19 cellular contexts compared by ENCODE assay signal in the genomic region with DNA sequence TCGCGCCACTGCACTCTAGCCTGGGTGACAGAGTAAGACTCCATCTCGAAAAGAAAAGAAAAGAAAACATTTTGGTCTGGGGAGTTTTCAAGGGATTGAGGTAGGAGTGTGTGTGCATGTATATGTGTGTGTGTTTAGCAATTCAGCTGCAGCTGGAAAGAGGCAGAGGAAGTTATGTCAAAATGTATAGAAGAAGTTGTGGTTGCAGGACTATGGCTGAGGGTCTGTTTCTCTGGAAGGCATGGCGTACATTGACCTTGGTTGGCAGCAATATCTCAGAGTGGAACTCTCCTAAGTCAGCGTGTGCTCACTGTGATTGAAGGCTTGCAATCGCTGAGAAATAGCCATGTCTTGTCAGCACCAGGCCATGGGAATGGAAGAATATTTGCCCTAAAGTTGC.
"Had no signal": no experiment of that assay in that cellular context is flagged by ENCODE, and none has a peak within 500 bp of the region (broad histone marks: within the 10 kb centered on the region; RNA-seq: fewer than 3 reads in every experiment).

No MANE protein-coding gene starts in this region.

- H3K9me3 Mint-ChIP-seq: activated naive CD8-positive, alpha-beta T cell treated with anti-CD3 and anti-CD28 coated beads, Interleukin-2, amount 10 ng/mL, durations not matched to agents 7 days and 5 days; stimulated activated naive CD8-positive, alpha-beta T cell treated with anti-CD3 and anti-CD28 coated beads, Interleukin-15, Interleukin-2, amounts not matched to agents 100 ng/mL and 50 ng/mL, for 24 hours; type B pancreatic cell had no signal

- H3K27me3 ChIP-seq: brain microvascular endothelial cell, pancreas, sigmoid colon, spleen, suprapubic skin had no signal

- H3K27me3 Mint-ChIP-seq: stimulated activated naive CD8-positive, alpha-beta T cell treated with anti-CD3 and anti-CD28 coated beads, Interleukin-15, Interleukin-2, amounts not matched to agents 100 ng/mL and 50 ng/mL, for 24 hours had no signal

- H3K36me3 Mint-ChIP-seq: activated naive CD8-positive, alpha-beta T cell treated with anti-CD3 and anti-CD28 coated beads, Interleukin-2, amount 10 ng/mL, durations not matched to agents 7 days and 5 days; type B pancreatic cell had no signal

- H3K9me3 ChIP-seq: pancreas, sigmoid colon, spleen, suprapubic skin had no signal

- DNase-seq: activated CD4-positive, alpha-beta T cell treated with anti-CD3 and anti-CD28 coated beads for 1 hour; activated CD4-positive, alpha-beta T cell treated with anti-CD3 and anti-CD28 coated beads, Interleukin-2, amount 50 U/mL, for 4 hours; activated naive CD4-positive, alpha-beta T cell; activated naive CD8-positive, alpha-beta T cell treated with anti-CD3 and anti-CD28 coated beads, Interleukin-2, amount 10 ng/mL, durations not matched to agents 7 days and 5 days; activated T-cell treated with anti-CD3 and anti-CD28 coated beads for 4 hours; anterior cingulate cortex; brain microvascular endothelial cell; dermis blood vessel endothelial cell; foreskin melanocyte; head of caudate nucleus; left cardiac atrium; midbrain; pancreas; sigmoid colon; spleen had no signal

- H3K36me3 ChIP-seq: brain microvascular endothelial cell, pancreas, sigmoid colon, spleen, suprapubic skin had no signal

- H3K27ac Mint-ChIP-seq: activated naive CD8-positive, alpha-beta T cell treated with anti-CD3 and anti-CD28 coated beads, Interleukin-2, amount 10 ng/mL, durations not matched to agents 7 days and 5 days; stimulated activated naive CD8-positive, alpha-beta T cell treated with anti-CD3 and anti-CD28 coated beads, Interleukin-15, Interleukin-2, amounts not matched to agents 100 ng/mL and 50 ng/mL, for 24 hours; type B pancreatic cell had no signal

- H3K4me3 ChIP-seq: pancreas, sigmoid colon, spleen, suprapubic skin had no signal

- H3K4me1 ChIP-seq: pancreas, sigmoid colon, suprapubic skin had no signal

- H3K4me3 Mint-ChIP-seq: activated naive CD8-positive, alpha-beta T cell treated with anti-CD3 and anti-CD28 coated beads, Interleukin-2, amount 10 ng/mL, durations not matched to agents 7 days and 5 days; stimulated activated naive CD8-positive, alpha-beta T cell treated with anti-CD3 and anti-CD28 coated beads, Interleukin-15, Interleukin-2, amounts not matched to agents 100 ng/mL and 50 ng/mL, for 24 hours; type B pancreatic cell had no signal

- H3K27ac ChIP-seq: brain microvascular endothelial cell, epithelial cell of prostate, pancreas, sigmoid colon, suprapubic skin had no signal
